Comparison of ENCODE assay signal across 1 cellular context in genomic region chr12:121776190-121777098, GRCh38.
A peak's percentile ranks its signal among the peaks of the same experiment; 100 is the strongest.
TF ChIP-seq lines count a peak whose summit lies in the region.

No MANE protein-coding gene starts in this region.

TF ChIP-seq in HEK293, 187 proteins besides CTCF, POLR2A, EP300 and RAD21 (continued from another document):
- no peak for TF ChIP-seq ZNF398 (tag by site-specific recombination; IDR thresholded peaks at IDR 0.05)
- TF ChIP-seq HOXD13 (CRISPR knock-in tag; IDR thresholded peaks at IDR 0.05; ENCODE audit: borderline replicate concordance) = no peak
- no peak for TF ChIP-seq ZNF239 (tag by site-specific recombination; IDR thresholded peaks at IDR 0.05)
- TF ChIP-seq ZBTB20 (tag by site-specific recombination; IDR thresholded peaks at IDR 0.05) = no peak; the same call in 1 of the 2 replicates
- TF ChIP-seq BCL11B (tag by site-specific recombination; IDR thresholded peaks at IDR 0.05; ENCODE audit: low read depth) = no peak
- 0 out of 2 replicates have a peak, but pooled peaks have one; percentile 17 for TF ChIP-seq KLF7 (tag by site-specific recombination; IDR thresholded peaks at IDR 0.05; ENCODE audit: borderline replicate concordance)
- no peak for TF ChIP-seq ZSCAN16 (tag by site-specific recombination; IDR thresholded peaks at IDR 0.05)
- TF ChIP-seq ZNF223 (tag by site-specific recombination; IDR thresholded peaks at IDR 0.05) = no peak
- TF ChIP-seq ZNF792 (tag by site-specific recombination; IDR thresholded peaks at IDR 0.05) = no peak
TF ChIP-seq in HEK293: peak in this region for 20.
